ENCODE assay signal across 19 cellular contexts in genomic region chr19:5074418-5074817, GRCh38.
DNase-seq lines count a peak whose midpoint lies in the region; ATAC-seq, FAIRE-seq and TF ChIP-seq lines count a peak whose summit lies in the region.
"Had no signal": no experiment of that assay in that cellular context is flagged by ENCODE, and none has a peak within 500 bp of the region (broad histone marks: within the 10 kb centered on the region; RNA-seq: fewer than 3 reads in every experiment).

No MANE protein-coding gene starts in this region.

- H4K20me1 ChIP-seq in K562 (replicated peaks; ENCODE audit: control insufficient read depth, insufficient read depth, low read length): no peaks in the 10 kb centered on the region; the same call in 1 of the 2 replicates

- 87% methylated on average over 18 of the region's 20 CpGs for WGBS in K562 (ENCODE audit: insufficient coverage, low coverage, missing lambda C conversion rate)
- WGBS in neuronal stem cell (ENCODE audit: extremely low coverage in 2 of 2, insufficient read length in 2 of 2, insufficient replicate concordance in 1 of 2), 2 donors: no CpG with 5 or more reads among the region's 20 CpGs

- H2AFZ ChIP-seq in K562 (ENCODE audit: low read depth, low read length) (no peak overlapping the region), neuronal stem cell (ENCODE audit: low read length) (no peak overlapping the region)
- H2AFZ ChIP-seq: parathyroid adenoma had no signal

- H3K27ac ChIP-seq in K562 (ENCODE audit: extremely low read depth, low read depth, low read length) (no peak overlapping the region), neuronal stem cell (replicated peaks; ENCODE audit: low read length) (no peak overlapping the region)
- H3K27ac ChIP-seq: breast epithelium, gastroesophageal sphincter, parathyroid adenoma, SJCRH30 had no signal

- no peaks in the 10 kb centered on the region for H3K9me1 ChIP-seq in K562 (ENCODE audit: control insufficient read depth, insufficient read depth, low read length)

- ATAC-seq in activated CD8-positive, alpha-beta T cell treated with anti-CD3 and anti-CD28 coated beads, Interleukin-2, amount 10 ng/mL, durations not matched to agents 7 days and 5 days: no peak
- ATAC-seq in activated CD8-positive, alpha-beta T cell treated with anti-CD3 and anti-CD28 coated beads for 36 hours: no peak
- no peak for ATAC-seq in K562
- ATAC-seq: gastroesophageal sphincter had no signal

- peaks cover 10% of the 10 kb centered on the region for H3K79me1 ChIP-seq in neuronal stem cell (ENCODE audit: low read depth, low read length)

- no peak overlapping the region for H2BK15ac ChIP-seq in neuronal stem cell (ENCODE audit: low read length)

- TF ChIP-seq POLR2A in K562 (conservative IDR thresholded peaks at IDR 0.05): no peak

- no peak for DNase-seq in activated CD8-positive, alpha-beta T cell treated with anti-CD3 and anti-CD28 coated beads, Interleukin-2, amount 10 ng/mL, durations not matched to agents 7 days and 5 days
- no peak for DNase-seq in activated CD8-positive, alpha-beta T cell treated with anti-CD3 and anti-CD28 coated beads for 36 hours
- DNase-seq in MV-4-11 (lab: John Stamatoyannopoulos, UW): peak; percentile 82
- DNase-seq in K562 (ENCODE audit: extremely low read depth in 1 of 4, low spot score in 3 of 4): no peak
- no peak for DNase-seq in neuronal stem cell (ENCODE audit: low spot score)
- DNase-seq in activated effector memory CD4-positive, alpha-beta T cell treated with Interleukin-2 at 50 U/mL for 16 hours: no peak
- no peak for DNase-seq in hippocampal formation (lab: John Stamatoyannopoulos, UW)
- no peak for DNase-seq in effector CD8-positive, alpha-beta T cell (lab: John Stamatoyannopoulos, UW)
- DNase-seq: ACHN; activated CD4-positive, alpha-beta T cell treated with anti-CD3 and anti-CD28 coated beads, Interleukin-2, amount 10 ng/mL, durations not matched to agents 7 days and 5 days; dermis blood vessel endothelial cell; NCI-H1092 treated with DMSO at 0.1 percent for 48 hours; SJCRH30; stimulated activated CD4-positive, alpha-beta T cell treated with anti-CD3 and anti-CD28 coated beads, Interleukin-2, amount 100 ng/mL, for 24 hours; substantia nigra had no signal

- peak overlapping the region; percentile 12 for H3K4me3 Mint-ChIP-seq in activated CD8-positive, alpha-beta T cell treated with anti-CD3 and anti-CD28 coated beads, Interleukin-2, amount 10 ng/mL, durations not matched to agents 7 days and 5 days
- no peak overlapping the region for H3K4me3 Mint-ChIP-seq in activated CD8-positive, alpha-beta T cell treated with anti-CD3 and anti-CD28 coated beads for 36 hours
- H3K4me3 Mint-ChIP-seq: activated CD4-positive, alpha-beta T cell treated with anti-CD3 and anti-CD28 coated beads, Interleukin-2, amount 10 ng/mL, durations not matched to agents 7 days and 5 days; T-helper 2 cell treated with Interferon-gamma antibody and Interleukin-4, amounts not matched to agents 5 μg/mL and 100 μg/mL, for 36 hours had no signal

- no peak overlapping the region for H4K91ac ChIP-seq in neuronal stem cell (ENCODE audit: low read depth, low read length, poor library complexity)

- CTCF ChIA-PET in activated CD8-positive, alpha-beta T cell treated with anti-CD3 and anti-CD28 coated beads, Interleukin-2, amount 10 ng/mL, durations not matched to agents 7 days and 5 days (lab: Charles Lee): interaction anchor here (0.7 to 1.9 kb wide), 2 partner anchors 44 to 65 kb away, joined by 3 to 6 read pairs; no protein-coding TSS in a partner anchor
- CTCF ChIA-PET in activated CD8-positive, alpha-beta T cell treated with anti-CD3 and anti-CD28 coated beads for 36 hours (lab: Charles Lee): interaction anchor here (0.9 to 1.2 kb wide), 3 partner anchors 25 to 284 kb away, joined by 3 to 4 read pairs (median 3); no protein-coding TSS in a partner anchor
- CTCF ChIA-PET in K562 (lab: Yijun Ruan, JAX; ENCODE audit: low intra/inter-chr PET ratio): no interaction called here

- no TSS peak for BruUV-seq in K562 (replicated peaks; lab: Mats Ljungman, UMichigan)

- no peak overlapping the region for H3K23ac ChIP-seq in neuronal stem cell (ENCODE audit: low read depth, low read length, poor library complexity)

- no peak overlapping the region for H2BK120ac ChIP-seq in neuronal stem cell (ENCODE audit: low read depth, low read length)

- H2BK12ac ChIP-seq in neuronal stem cell (ENCODE audit: low read length): no peak overlapping the region

- no peak overlapping the region for H4K8ac ChIP-seq in neuronal stem cell (ENCODE audit: low read depth, low read length)

- peaks cover 10% of the 10 kb centered on the region for H3K36me3 Mint-ChIP-seq in activated CD8-positive, alpha-beta T cell treated with anti-CD3 and anti-CD28 coated beads, Interleukin-2, amount 10 ng/mL, durations not matched to agents 7 days and 5 days (ENCODE audit: low read depth)
- H3K36me3 Mint-ChIP-seq in activated CD8-positive, alpha-beta T cell treated with anti-CD3 and anti-CD28 coated beads for 36 hours (ENCODE audit: low read depth): peaks cover 5% of the 10 kb centered on the region

- no peaks in the 10 kb centered on the region for H3K9me3 ChIP-seq in K562 (replicated peaks; ENCODE audit: control insufficient read depth, insufficient read depth, low read depth, low read length)
- H3K9me3 ChIP-seq in neuronal stem cell (replicated peaks in 1 of 2; ENCODE audit: control insufficient read depth in 2 of 2, insufficient read depth in 1 of 2, low read depth in 1 of 2, low read length in 2 of 2): no peaks in the 10 kb centered on the region
- H3K9me3 ChIP-seq: breast epithelium, gastroesophageal sphincter, SJCRH30 had no signal

- H3K4me3 ChIP-seq in K562 (no peak overlapping the region), neuronal stem cell (ENCODE audit: low read length in 2 of 2) (no peak overlapping the region)
- H3K4me3 ChIP-seq: breast epithelium, gastroesophageal sphincter, SJCRH30 had no signal

- peak overlapping the region; percentile 82 for H3K14ac ChIP-seq in neuronal stem cell (ENCODE audit: low read length)

- intact Hi-C loops in activated CD8-positive, alpha-beta T cell treated with anti-CD3 and anti-CD28 coated beads for 36 hours (cut with micrococcal nuclease): no loop called here
- intact Hi-C loops in K562 (cut with micrococcal nuclease): no loop called here

- TF ChIP-seq CTCF in activated CD8-positive, alpha-beta T cell treated with anti-CD3 and anti-CD28 coated beads for 36 hours (IDR thresholded peaks at IDR 0.05): no peak
- TF ChIP-seq CTCF in K562 (IDR thresholded peaks at IDR 0.05 in 2 of 3, conservative IDR thresholded peaks at IDR 0.05 in 1 of 3; ENCODE audit: insufficient read depth in 2 of 3, low read depth in 1 of 3, low read length in 3 of 3): no peak

- no peak for TF ChIP-seq RAD21 in K562 (CRISPR knock-in tag; conservative IDR thresholded peaks at IDR 0.05 in 1 of 2, IDR thresholded peaks at IDR 0.05 in 1 of 2)

- no peak overlapping the region for H3K4ac ChIP-seq in neuronal stem cell (ENCODE audit: low read length)

- peak overlapping the region; percentile 71 for H3K18ac ChIP-seq in neuronal stem cell (ENCODE audit: low read length)

- peak overlapping the region; percentile 34 for H3K27ac Mint-ChIP-seq in activated CD8-positive, alpha-beta T cell treated with anti-CD3 and anti-CD28 coated beads, Interleukin-2, amount 10 ng/mL, durations not matched to agents 7 days and 5 days
- no peak overlapping the region for H3K27ac Mint-ChIP-seq in activated CD8-positive, alpha-beta T cell treated with anti-CD3 and anti-CD28 coated beads for 36 hours
- H3K27ac Mint-ChIP-seq: activated CD4-positive, alpha-beta T cell treated with anti-CD3 and anti-CD28 coated beads, Interleukin-2, amount 10 ng/mL, durations not matched to agents 7 days and 5 days; T-helper 2 cell treated with Interferon-gamma antibody and Interleukin-4, amounts not matched to agents 5 μg/mL and 100 μg/mL, for 36 hours had no signal

- H3K27me3 ChIP-seq in K562 (ENCODE audit: control insufficient read depth in 2 of 2, insufficient read depth in 2 of 2, low read length in 2 of 2) (no peaks in the 10 kb centered on the region), neuronal stem cell (ENCODE audit: control insufficient read depth in 3 of 3, insufficient read depth in 3 of 3, low read depth in 1 of 3, low read length in 3 of 3) (no peaks in the 10 kb centered on the region)
- H3K27me3 ChIP-seq: breast epithelium, gastroesophageal sphincter, SJCRH30 had no signal

- FAIRE-seq in K562 (lab: Jason Lieb, UNC): no peak

- H3K4me1 ChIP-seq in K562 (replicated peaks in 1 of 2; ENCODE audit: control insufficient read depth in 2 of 2, insufficient read depth in 2 of 2, low read length in 2 of 2) (peaks cover 0 to 22% of the 10 kb centered on the region in 2 experiments; a peak in 2 of 5 replicates), neuronal stem cell (ENCODE audit: control insufficient read depth in 2 of 2, insufficient read depth in 1 of 2, low read depth in 1 of 2, low read length in 2 of 2) (no peaks in the 10 kb centered on the region)
- H3K4me1 ChIP-seq: breast epithelium, parathyroid adenoma, SJCRH30 had no signal

- H3K4me1 Mint-ChIP-seq in activated CD8-positive, alpha-beta T cell treated with anti-CD3 and anti-CD28 coated beads, Interleukin-2, amount 10 ng/mL, durations not matched to agents 7 days and 5 days (ENCODE audit: low read depth): peaks cover 55% of the 10 kb centered on the region
- peaks cover 34% of the 10 kb centered on the region for H3K4me1 Mint-ChIP-seq in activated CD8-positive, alpha-beta T cell treated with anti-CD3 and anti-CD28 coated beads for 36 hours (ENCODE audit: low read depth)

- H3K36me3 ChIP-seq in K562 (ENCODE audit: control insufficient read depth, insufficient read depth, low read length) (peaks cover 30% of the 10 kb centered on the region; the same call in 1 of the 3 replicates), neuronal stem cell (replicated peaks in 1 of 2; ENCODE audit: control insufficient read depth in 2 of 2, insufficient read depth in 2 of 2, low read length in 2 of 2) (peaks cover 16 to 61% of the 10 kb centered on the region in 2 donors)
- H3K36me3 ChIP-seq: breast epithelium, SJCRH30 had no signal

- no peak for TF ChIP-seq EP300 in K562 (IDR thresholded peaks at IDR 0.05; ENCODE audit: low read length)

- no peaks in the 10 kb centered on the region for H3K9me3 Mint-ChIP-seq in activated CD8-positive, alpha-beta T cell treated with anti-CD3 and anti-CD28 coated beads, Interleukin-2, amount 10 ng/mL, durations not matched to agents 7 days and 5 days (ENCODE audit: insufficient read depth)
- no peaks in the 10 kb centered on the region for H3K9me3 Mint-ChIP-seq in activated CD8-positive, alpha-beta T cell treated with anti-CD3 and anti-CD28 coated beads for 36 hours
- H3K9me3 Mint-ChIP-seq: activated CD4-positive, alpha-beta T cell treated with anti-CD3 and anti-CD28 coated beads, Interleukin-2, amount 10 ng/mL, durations not matched to agents 7 days and 5 days; T-helper 2 cell treated with Interferon-gamma antibody and Interleukin-4, amounts not matched to agents 5 μg/mL and 100 μg/mL, for 36 hours had no signal

- no peak overlapping the region for H3K9ac ChIP-seq in K562 (ENCODE audit: insufficient read depth in 1 of 2, low read depth in 2 of 2, low read length in 2 of 2)
- H3K9ac ChIP-seq in neuronal stem cell (ENCODE audit: low read depth, low read length, poor library complexity): no peak overlapping the region
- H3K9ac ChIP-seq: parathyroid adenoma had no signal

- no peak overlapping the region for H3K4me2 ChIP-seq in K562 (ENCODE audit: insufficient read depth, low read length)
- no peak overlapping the region for H3K4me2 ChIP-seq in neuronal stem cell (ENCODE audit: insufficient read depth, low read length, poor library complexity, severe bottlenecking)

- peak overlapping the region; percentile 66 for H2BK5ac ChIP-seq in neuronal stem cell (ENCODE audit: low read length)

- in situ Hi-C loops in K562 (cut with MboI): no loop called here

- H2AK5ac ChIP-seq in neuronal stem cell (ENCODE audit: low read depth, low read length): no peak overlapping the region

- no peaks in the 10 kb centered on the region for H3K79me2 ChIP-seq in K562 (ENCODE audit: control insufficient read depth, insufficient read depth, low read length)

- no peaks in the 10 kb centered on the region for H3K27me3 Mint-ChIP-seq in activated CD8-positive, alpha-beta T cell treated with anti-CD3 and anti-CD28 coated beads, Interleukin-2, amount 10 ng/mL, durations not matched to agents 7 days and 5 days (ENCODE audit: low read depth)
- H3K27me3 Mint-ChIP-seq in activated CD8-positive, alpha-beta T cell treated with anti-CD3 and anti-CD28 coated beads for 36 hours: no peaks in the 10 kb centered on the region
- H3K27me3 Mint-ChIP-seq: activated CD4-positive, alpha-beta T cell treated with anti-CD3 and anti-CD28 coated beads, Interleukin-2, amount 10 ng/mL, durations not matched to agents 7 days and 5 days had no signal

- POLR2A ChIA-PET in activated CD8-positive, alpha-beta T cell treated with anti-CD3 and anti-CD28 coated beads, Interleukin-2, amount 10 ng/mL, durations not matched to agents 7 days and 5 days (lab: Charles Lee): no interaction called here
- POLR2A ChIA-PET in activated CD8-positive, alpha-beta T cell treated with anti-CD3 and anti-CD28 coated beads for 36 hours (lab: Charles Lee): interaction anchor here (0.5 kb wide), 1 partner anchor 424 kb away, joined by 3 read pairs; no protein-coding TSS in a partner anchor
- POLR2A ChIA-PET in K562 (lab: Yijun Ruan, JAX): interaction anchor here (0.6 kb wide), 1 partner anchor 541 kb away, joined by 3 read pairs; no protein-coding TSS in a partner anchor
